In genomic region chr3:42701371-42702065, GRCh38 we compare ENCODE assay signal across 1 cellular context.
TF ChIP-seq lines count a peak whose summit lies in the region.

No MANE protein-coding gene starts in this region.

TF ChIP-seq in HepG2, 621 proteins besides CTCF, POLR2A, EP300 and RAD21 (continued from another document and continues in another):
- TF ChIP-seq BCLAF1 (IDR thresholded peaks at IDR 0.05): no peak
- TF ChIP-seq MED1 (CRISPR knock-in tag; IDR thresholded peaks at IDR 0.05): peak; percentile 65
- peak; percentile 71 for TF ChIP-seq ISL2 (CRISPR knock-in tag; IDR thresholded peaks at IDR 0.05)
- TF ChIP-seq XBP1 (CRISPR knock-in tag; IDR thresholded peaks at IDR 0.05): peak; percentile 77; the same call in 1 of the 2 replicates
- TF ChIP-seq, protein P1, sequence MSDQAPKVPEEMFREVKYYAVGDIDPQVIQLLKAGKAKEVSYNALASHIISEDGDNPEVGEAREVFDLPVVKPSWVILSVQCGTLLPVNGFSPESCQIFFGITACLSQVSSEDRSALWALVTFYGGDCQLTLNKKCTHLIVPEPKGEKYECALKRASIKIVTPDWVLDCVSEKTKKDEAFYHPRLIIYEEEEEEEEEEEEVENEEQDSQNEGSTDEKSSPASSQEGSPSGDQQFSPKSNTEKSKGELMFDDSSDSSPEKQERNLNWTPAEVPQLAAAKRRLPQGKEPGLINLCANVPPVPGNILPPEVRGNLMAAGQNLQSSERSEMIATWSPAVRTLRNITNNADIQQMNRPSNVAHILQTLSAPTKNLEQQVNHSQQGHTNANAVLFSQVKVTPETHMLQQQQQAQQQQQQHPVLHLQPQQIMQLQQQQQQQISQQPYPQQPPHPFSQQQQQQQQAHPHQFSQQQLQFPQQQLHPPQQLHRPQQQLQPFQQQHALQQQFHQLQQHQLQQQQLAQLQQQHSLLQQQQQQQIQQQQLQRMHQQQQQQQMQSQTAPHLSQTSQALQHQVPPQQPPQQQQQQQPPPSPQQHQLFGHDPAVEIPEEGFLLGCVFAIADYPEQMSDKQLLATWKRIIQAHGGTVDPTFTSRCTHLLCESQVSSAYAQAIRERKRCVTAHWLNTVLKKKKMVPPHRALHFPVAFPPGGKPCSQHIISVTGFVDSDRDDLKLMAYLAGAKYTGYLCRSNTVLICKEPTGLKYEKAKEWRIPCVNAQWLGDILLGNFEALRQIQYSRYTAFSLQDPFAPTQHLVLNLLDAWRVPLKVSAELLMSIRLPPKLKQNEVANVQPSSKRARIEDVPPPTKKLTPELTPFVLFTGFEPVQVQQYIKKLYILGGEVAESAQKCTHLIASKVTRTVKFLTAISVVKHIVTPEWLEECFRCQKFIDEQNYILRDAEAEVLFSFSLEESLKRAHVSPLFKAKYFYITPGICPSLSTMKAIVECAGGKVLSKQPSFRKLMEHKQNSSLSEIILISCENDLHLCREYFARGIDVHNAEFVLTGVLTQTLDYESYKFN (CRISPR knock-in tag; conservative IDR thresholded peaks at IDR 0.05): no peak
- peak; percentile 93 for TF ChIP-seq SRY (CRISPR knock-in tag; IDR thresholded peaks at IDR 0.05)
- TF ChIP-seq HNRNPK (IDR thresholded peaks at IDR 0.05; ENCODE audit: low read depth, low read length, poor library complexity, severe bottlenecking): no peak
- no peak for TF ChIP-seq ZNF782 (CRISPR knock-in tag; IDR thresholded peaks at IDR 0.05; ENCODE audit: borderline replicate concordance)
- TF ChIP-seq, protein P2, sequence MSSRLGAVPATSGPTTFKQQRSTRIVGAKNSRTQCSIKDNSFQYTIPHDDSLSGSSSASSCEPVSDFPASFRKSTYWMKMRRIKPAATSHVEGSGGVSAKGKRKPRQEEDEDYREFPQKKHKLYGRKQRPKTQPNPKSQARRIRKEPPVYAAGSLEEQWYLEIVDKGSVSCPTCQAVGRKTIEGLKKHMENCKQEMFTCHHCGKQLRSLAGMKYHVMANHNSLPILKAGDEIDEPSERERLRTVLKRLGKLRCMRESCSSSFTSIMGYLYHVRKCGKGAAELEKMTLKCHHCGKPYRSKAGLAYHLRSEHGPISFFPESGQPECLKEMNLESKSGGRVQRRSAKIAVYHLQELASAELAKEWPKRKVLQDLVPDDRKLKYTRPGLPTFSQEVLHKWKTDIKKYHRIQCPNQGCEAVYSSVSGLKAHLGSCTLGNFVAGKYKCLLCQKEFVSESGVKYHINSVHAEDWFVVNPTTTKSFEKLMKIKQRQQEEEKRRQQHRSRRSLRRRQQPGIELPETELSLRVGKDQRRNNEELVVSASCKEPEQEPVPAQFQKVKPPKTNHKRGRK (CRISPR knock-in tag; IDR thresholded peaks at IDR 0.05): no peak
- TF ChIP-seq BATF2 (CRISPR knock-in tag; IDR thresholded peaks at IDR 0.05): 0 out of 2 replicates have a peak, but pooled peaks have one; percentile 70
- no peak for TF ChIP-seq BRD4 (CRISPR knock-in tag; IDR thresholded peaks at IDR 0.05)
- TF ChIP-seq ZNF614 (CRISPR knock-in tag; IDR thresholded peaks at IDR 0.05; ENCODE audit: borderline replicate concordance): no peak
- TF ChIP-seq ZSCAN25 (CRISPR knock-in tag; IDR thresholded peaks at IDR 0.05): no peak
- TF ChIP-seq ZNF24 (IDR thresholded peaks at IDR 0.05): no peak
- TF ChIP-seq, protein P3, sequence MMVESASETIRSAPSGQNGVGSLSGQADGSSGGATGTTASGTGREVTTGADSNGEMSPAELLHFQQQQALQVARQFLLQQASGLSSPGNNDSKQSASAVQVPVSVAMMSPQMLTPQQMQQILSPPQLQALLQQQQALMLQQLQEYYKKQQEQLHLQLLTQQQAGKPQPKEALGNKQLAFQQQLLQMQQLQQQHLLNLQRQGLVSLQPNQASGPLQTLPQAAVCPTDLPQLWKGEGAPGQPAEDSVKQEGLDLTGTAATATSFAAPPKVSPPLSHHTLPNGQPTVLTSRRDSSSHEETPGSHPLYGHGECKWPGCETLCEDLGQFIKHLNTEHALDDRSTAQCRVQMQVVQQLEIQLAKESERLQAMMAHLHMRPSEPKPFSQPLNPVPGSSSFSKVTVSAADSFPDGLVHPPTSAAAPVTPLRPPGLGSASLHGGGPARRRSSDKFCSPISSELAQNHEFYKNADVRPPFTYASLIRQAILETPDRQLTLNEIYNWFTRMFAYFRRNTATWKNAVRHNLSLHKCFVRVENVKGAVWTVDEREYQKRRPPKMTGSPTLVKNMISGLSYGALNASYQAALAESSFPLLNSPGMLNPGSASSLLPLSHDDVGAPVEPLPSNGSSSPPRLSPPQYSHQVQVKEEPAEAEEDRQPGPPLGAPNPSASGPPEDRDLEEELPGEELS (CRISPR knock-in tag; IDR thresholded peaks at IDR 0.05): no peak
- no peak for TF ChIP-seq FOXO4 (CRISPR knock-in tag; conservative IDR thresholded peaks at IDR 0.05)
- peak; percentile 74 for TF ChIP-seq ZNF883 (CRISPR knock-in tag; IDR thresholded peaks at IDR 0.05; ENCODE audit: not compliant biosample characterization)
- TF ChIP-seq, protein P4, sequence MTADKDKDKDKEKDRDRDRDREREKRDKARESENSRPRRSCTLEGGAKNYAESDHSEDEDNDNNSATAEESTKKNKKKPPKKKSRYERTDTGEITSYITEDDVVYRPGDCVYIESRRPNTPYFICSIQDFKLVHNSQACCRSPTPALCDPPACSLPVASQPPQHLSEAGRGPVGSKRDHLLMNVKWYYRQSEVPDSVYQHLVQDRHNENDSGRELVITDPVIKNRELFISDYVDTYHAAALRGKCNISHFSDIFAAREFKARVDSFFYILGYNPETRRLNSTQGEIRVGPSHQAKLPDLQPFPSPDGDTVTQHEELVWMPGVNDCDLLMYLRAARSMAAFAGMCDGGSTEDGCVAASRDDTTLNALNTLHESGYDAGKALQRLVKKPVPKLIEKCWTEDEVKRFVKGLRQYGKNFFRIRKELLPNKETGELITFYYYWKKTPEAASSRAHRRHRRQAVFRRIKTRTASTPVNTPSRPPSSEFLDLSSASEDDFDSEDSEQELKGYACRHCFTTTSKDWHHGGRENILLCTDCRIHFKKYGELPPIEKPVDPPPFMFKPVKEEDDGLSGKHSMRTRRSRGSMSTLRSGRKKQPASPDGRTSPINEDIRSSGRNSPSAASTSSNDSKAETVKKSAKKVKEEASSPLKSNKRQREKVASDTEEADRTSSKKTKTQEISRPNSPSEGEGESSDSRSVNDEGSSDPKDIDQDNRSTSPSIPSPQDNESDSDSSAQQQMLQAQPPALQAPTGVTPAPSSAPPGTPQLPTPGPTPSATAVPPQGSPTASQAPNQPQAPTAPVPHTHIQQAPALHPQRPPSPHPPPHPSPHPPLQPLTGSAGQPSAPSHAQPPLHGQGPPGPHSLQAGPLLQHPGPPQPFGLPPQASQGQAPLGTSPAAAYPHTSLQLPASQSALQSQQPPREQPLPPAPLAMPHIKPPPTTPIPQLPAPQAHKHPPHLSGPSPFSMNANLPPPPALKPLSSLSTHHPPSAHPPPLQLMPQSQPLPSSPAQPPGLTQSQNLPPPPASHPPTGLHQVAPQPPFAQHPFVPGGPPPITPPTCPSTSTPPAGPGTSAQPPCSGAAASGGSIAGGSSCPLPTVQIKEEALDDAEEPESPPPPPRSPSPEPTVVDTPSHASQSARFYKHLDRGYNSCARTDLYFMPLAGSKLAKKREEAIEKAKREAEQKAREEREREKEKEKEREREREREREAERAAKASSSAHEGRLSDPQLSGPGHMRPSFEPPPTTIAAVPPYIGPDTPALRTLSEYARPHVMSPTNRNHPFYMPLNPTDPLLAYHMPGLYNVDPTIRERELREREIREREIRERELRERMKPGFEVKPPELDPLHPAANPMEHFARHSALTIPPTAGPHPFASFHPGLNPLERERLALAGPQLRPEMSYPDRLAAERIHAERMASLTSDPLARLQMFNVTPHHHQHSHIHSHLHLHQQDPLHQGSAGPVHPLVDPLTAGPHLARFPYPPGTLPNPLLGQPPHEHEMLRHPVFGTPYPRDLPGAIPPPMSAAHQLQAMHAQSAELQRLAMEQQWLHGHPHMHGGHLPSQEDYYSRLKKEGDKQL (CRISPR knock-in tag; IDR thresholded peaks at IDR 0.05; ENCODE audit: low read depth): 0 out of 2 replicates have a peak, but pooled peaks have one; percentile 20
- no peak for TF ChIP-seq HDAC1 (CRISPR knock-in tag; IDR thresholded peaks at IDR 0.05)
- TF ChIP-seq ZNF10 (CRISPR knock-in tag; IDR thresholded peaks at IDR 0.05; ENCODE audit: borderline replicate concordance, low read depth): no peak
- peak; percentile 68; the same call in 1 of the 2 replicates for TF ChIP-seq ZBTB1 (CRISPR knock-in tag; IDR thresholded peaks at IDR 0.05; ENCODE audit: borderline replicate concordance)
- no peak for TF ChIP-seq ZNF567 (CRISPR knock-in tag; IDR thresholded peaks at IDR 0.05; ENCODE audit: borderline replicate concordance)
- 0 out of 2 replicates have a peak, but pooled peaks have one; percentile 51 for TF ChIP-seq ZNF737 (CRISPR knock-in tag; IDR thresholded peaks at IDR 0.05; ENCODE audit: borderline replicate concordance)
- no peak; the same call in 1 of the 2 replicates for TF ChIP-seq SIX1 (CRISPR knock-in tag; IDR thresholded peaks at IDR 0.05; ENCODE audit: borderline replicate concordance)
- peak; percentile 85 for TF ChIP-seq ZNF280D (CRISPR knock-in tag; IDR thresholded peaks at IDR 0.05)
- TF ChIP-seq, protein P5, sequence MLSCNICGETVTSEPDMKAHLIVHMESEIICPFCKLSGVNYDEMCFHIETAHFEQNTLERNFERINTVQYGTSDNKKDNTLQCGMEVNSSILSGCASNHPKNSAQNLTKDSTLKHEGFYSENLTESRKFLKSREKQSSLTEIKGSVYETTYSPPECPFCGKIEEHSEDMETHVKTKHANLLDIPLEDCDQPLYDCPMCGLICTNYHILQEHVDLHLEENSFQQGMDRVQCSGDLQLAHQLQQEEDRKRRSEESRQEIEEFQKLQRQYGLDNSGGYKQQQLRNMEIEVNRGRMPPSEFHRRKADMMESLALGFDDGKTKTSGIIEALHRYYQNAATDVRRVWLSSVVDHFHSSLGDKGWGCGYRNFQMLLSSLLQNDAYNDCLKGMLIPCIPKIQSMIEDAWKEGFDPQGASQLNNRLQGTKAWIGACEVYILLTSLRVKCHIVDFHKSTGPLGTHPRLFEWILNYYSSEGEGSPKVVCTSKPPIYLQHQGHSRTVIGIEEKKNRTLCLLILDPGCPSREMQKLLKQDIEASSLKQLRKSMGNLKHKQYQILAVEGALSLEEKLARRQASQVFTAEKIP (CRISPR knock-in tag; IDR thresholded peaks at IDR 0.05; ENCODE audit: borderline replicate concordance): no peak
- TF ChIP-seq ARNT2 (CRISPR knock-in tag; IDR thresholded peaks at IDR 0.05; ENCODE audit: low read depth): peak; percentile 92
- TF ChIP-seq GABPB1 (CRISPR knock-in tag; IDR thresholded peaks at IDR 0.05): peak; percentile 68
- TF ChIP-seq SP4 (CRISPR knock-in tag; IDR thresholded peaks at IDR 0.05): 0 out of 2 replicates have a peak, but pooled peaks have one; percentile 37
- TF ChIP-seq ZNF432 (CRISPR knock-in tag; IDR thresholded peaks at IDR 0.05; ENCODE audit: borderline replicate concordance): no peak
- TF ChIP-seq HNF4G (IDR thresholded peaks at IDR 0.05; ENCODE audit: borderline replicate concordance, low read depth, low read length): no peak
- TF ChIP-seq HNF4G (CRISPR knock-in tag; IDR thresholded peaks at IDR 0.05; ENCODE audit: borderline replicate concordance, low read depth): no peak
- no peak for TF ChIP-seq PHF21A (CRISPR knock-in tag; IDR thresholded peaks at IDR 0.05)
- TF ChIP-seq DNMT3B (CRISPR knock-in tag; conservative IDR thresholded peaks at IDR 0.05): 0 out of 2 replicates have a peak, but pooled peaks have one; percentile 58
- no peak for TF ChIP-seq ZNF235 (CRISPR knock-in tag; IDR thresholded peaks at IDR 0.05; ENCODE audit: borderline replicate concordance)
